25 cellular contexts compared by ENCODE assay signal in the genomic region with DNA sequence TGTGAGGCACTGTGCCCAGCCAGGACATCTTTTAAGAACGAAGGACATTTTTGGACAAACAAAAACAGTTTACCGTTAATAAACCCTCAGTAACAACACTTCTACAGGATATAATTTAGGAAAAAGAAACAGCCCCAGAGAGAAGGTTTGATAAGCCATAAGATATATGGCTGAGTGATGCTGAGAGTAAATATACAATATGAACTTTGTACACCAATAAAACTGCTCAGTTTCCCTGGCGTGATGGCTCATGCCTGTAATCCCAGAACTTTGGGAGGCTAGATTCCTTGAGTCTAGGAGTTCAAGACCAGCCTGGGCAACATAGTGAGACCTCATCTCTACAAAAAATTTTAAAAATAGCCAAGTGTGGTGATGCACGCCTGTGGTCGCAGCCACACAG. TPM values are rescaled to one million over a fixed set of nuclear protein-coding genes. Genes with fewer than 3 reads are reported as not detected.
DNase-seq lines count a peak whose midpoint lies in the region; ATAC-seq and TF ChIP-seq lines count a peak whose summit lies in the region.
"Had no signal": no experiment of that assay in that cellular context is flagged by ENCODE, and none has a peak within 500 bp of the region (broad histone marks: within the 10 kb centered on the region; RNA-seq: fewer than 3 reads in every experiment).

No MANE protein-coding gene starts in this region.

- H3K4me3 ChIP-seq in osteoblast (ENCODE audit: insufficient read depth, low read length) (no peak overlapping the region), dorsolateral prefrontal cortex (no peak overlapping the region)
- H3K4me3 ChIP-seq: A549; BLaER1 treated with 17β-estradiol and CSF1 and Interleukin-3, amounts not matched to agents 10 nM and 100 nM; GM12878 had no signal

- no peaks in the 10 kb centered on the region for H3K4me1 ChIP-seq in osteoblast (ENCODE audit: insufficient read depth, low read length)
- H3K4me1 ChIP-seq: A549; BLaER1 treated with 17β-estradiol and CSF1 and Interleukin-3, amounts not matched to agents 10 nM and 100 nM had no signal

- H3K9me3 ChIP-seq in osteoblast (ENCODE audit: low read depth, low read length), result no peaks in the 10 kb centered on the region
- H3K9me3 ChIP-seq: A549; BLaER1 treated with 17β-estradiol and CSF1 and Interleukin-3, amounts not matched to agents 10 nM and 100 nM had no signal

- H4K20me1 ChIP-seq in osteoblast (ENCODE audit: insufficient read depth, low read length), result no peaks in the 10 kb centered on the region

- peaks cover 19% of the 10 kb centered on the region for H3K36me3 ChIP-seq in osteoblast (ENCODE audit: insufficient read depth, low read length)

- H3K79me2 ChIP-seq in osteoblast (ENCODE audit: insufficient read depth, low read length), result no peaks in the 10 kb centered on the region

- intact Hi-C loops in left colon (cut with DNase I, micrococcal nuclease), result no loop called here
- intact Hi-C loops in dorsolateral prefrontal cortex (cut with DNase I), result no loop called here

- H3K4me2 ChIP-seq in osteoblast (ENCODE audit: insufficient read depth, low read length), result no peak overlapping the region
- H3K4me2 ChIP-seq: A549; BLaER1 treated with 17β-estradiol and CSF1 and Interleukin-3, amounts not matched to agents 10 nM and 100 nM had no signal

- DNase-seq in HuH-7 (ENCODE audit: low spot score), result peak; percentile 89
- no peak for DNase-seq in left colon
- DNase-seq in osteoblast (ENCODE audit: insufficient read length, low spot score, missing footprints), result peak; percentile 29
- DNase-seq in activated CD4-positive, alpha-beta T cell treated with anti-CD3 and anti-CD28 coated beads for 1 hour, result no peak
- no peak for DNase-seq in dorsolateral prefrontal cortex
- no peak for DNase-seq in SK-N-DZ (ENCODE audit: low spot score)
- DNase-seq in COLO668 (lab: John Stamatoyannopoulos, UW; ENCODE audit: unreplicated experiment), result no peak
- DNase-seq: AML-193; CD4-positive, alpha-beta T cell; CD8-positive, alpha-beta T cell; COR-L47; DMS 273 treated with DMSO at 0.1 percent for 48 hours; DMS153; DMS53; DMS79; DND-41; EL; GDM1 had no signal

- H3K27ac ChIP-seq in osteoblast (ENCODE audit: low read depth, low read length), result no peak overlapping the region
- no peak overlapping the region for H3K27ac ChIP-seq in dorsolateral prefrontal cortex
- H3K27ac ChIP-seq: A549; BLaER1 treated with 17β-estradiol and CSF1 and Interleukin-3, amounts not matched to agents 10 nM and 100 nM; C4-2B had no signal

- H2AFZ ChIP-seq in osteoblast (ENCODE audit: low read length), result no peak overlapping the region

- no peaks in the 10 kb centered on the region for H3K27me3 ChIP-seq in osteoblast (ENCODE audit: insufficient read depth, low read length)
- no peaks in the 10 kb centered on the region for H3K27me3 ChIP-seq in dorsolateral prefrontal cortex
- H3K27me3 ChIP-seq: BLaER1 treated with 17β-estradiol and CSF1 and Interleukin-3, amounts not matched to agents 10 nM and 100 nM had no signal

- no peak for TF ChIP-seq CTCF in osteoblast (IDR thresholded peaks at IDR 0.05; ENCODE audit: extremely low read depth, low read depth, low read length)
- TF ChIP-seq CTCF in dorsolateral prefrontal cortex (IDR thresholded peaks at IDR 0.05 in 54 of 56, conservative IDR thresholded peaks at IDR 0.05 in 2 of 56; ENCODE audit: low read depth in 1 of 56, partially characterized antibody in 56 of 56), result no peak

- ATAC-seq in left colon, result peak; percentile 94
- ATAC-seq: A549; CD8-positive, alpha-beta T cell; GM12878 had no signal

RNA-seq across cellular contexts. Expression of a gene that starts 11.9 kb away (rescaled TPM):
- total RNA-seq in left colon, result 10 to 100 TPM; 29.8 to 34.8 TPM
- total RNA-seq in osteoblast, result 39.2 and 43.8 TPM in 2 replicates
- total RNA-seq in dorsolateral prefrontal cortex, result 100 to 1,000 TPM in 39 of 120 experiments, 10 to 100 TPM in 81; 53.4 to 137 (median 93.2) TPM
- polyA plus RNA-seq in SK-N-DZ (2014; cell fraction: cytosol; rRNA removed), result 31.6 and 32.9 TPM in 2 replicates
- polyA plus RNA-seq in SK-N-DZ (2014; cell fraction: nucleus; rRNA removed), result 92.2 and 124 TPM in 2 replicates

RNA-seq across cellular contexts. Expression of a gene that starts 18.3 kb away (rescaled TPM):
- total RNA-seq in left colon (10 to 100 TPM; 75.0 to 91.4 TPM), osteoblast (35.8 and 36.5 TPM in 2 replicates), dorsolateral prefrontal cortex (10 to 100 TPM; 12.1 to 40.9 (median 22.3) TPM)
- 57.4 and 62.3 TPM in 2 replicates for polyA plus RNA-seq in SK-N-DZ (2014; cell fraction: cytosol; rRNA removed)
- 88.9 and 107 TPM in 2 replicates for polyA plus RNA-seq in SK-N-DZ (2014; cell fraction: nucleus; rRNA removed)

RNA-seq across cellular contexts. Expression of a gene that starts 31.8 kb away (rescaled TPM):
- 1 to 10 TPM; 4.7 to 5.2 TPM for total RNA-seq in left colon
- total RNA-seq in osteoblast, result 18.9 and 19.2 TPM in 2 replicates
- total RNA-seq in dorsolateral prefrontal cortex, result 10 to 100 TPM; 33.1 to 92.5 (median 61.0) TPM
- 10.7 and 11.0 TPM in 2 replicates for polyA plus RNA-seq in SK-N-DZ (2014; cell fraction: cytosol; rRNA removed)
- 6.0 and 7.4 TPM in 2 replicates for polyA plus RNA-seq in SK-N-DZ (2014; cell fraction: nucleus; rRNA removed)

RNA-seq across cellular contexts. Expression of a gene that starts 47.3 kb away (rescaled TPM):
- 10 to 100 TPM in 1 of 2 donors, 1 to 10 TPM in 1; 9.9 to 11.7 TPM for total RNA-seq in left colon
- total RNA-seq in osteoblast, result 9.4 and 10.5 TPM in 2 replicates
- 10 to 100 TPM in 118 of 120 experiments, 1 to 10 TPM in 2; 9.6 to 20.9 (median 14.9) TPM for total RNA-seq in dorsolateral prefrontal cortex
- polyA plus RNA-seq in SK-N-DZ (2014; cell fraction: cytosol; rRNA removed), result 8.9 and 16.1 TPM in 2 replicates
- polyA plus RNA-seq in SK-N-DZ (2014; cell fraction: nucleus; rRNA removed), result 2.8 and 5.2 TPM in 2 replicates

RNA-seq across cellular contexts. Expression of a gene that starts 48.2 kb away (rescaled TPM):
- total RNA-seq in left colon (not detected), osteoblast (under 0.01 TPM in 1 of 2 replicates, not detected in the other), dorsolateral prefrontal cortex (1 to 10 TPM in 1 of 120 experiments, under 1 TPM in 29, not detected in 90; 0.13 to 1.1 (median 0.26) TPM)
- not detected in 2 replicates for polyA plus RNA-seq in SK-N-DZ (2014; cell fraction: cytosol; rRNA removed)
- polyA plus RNA-seq in SK-N-DZ (2014; cell fraction: nucleus; rRNA removed), result 0.08 TPM in 1 of 2 replicates, not detected in the other
- total RNA-seq: B cell, Daoy had no signal
- polyA plus RNA-seq: A549, BJ had no signal

Comparison
In these comparisons a context has a peak if more than half of its experiments do, and no peak if none do; other contexts are left out.
1. DNase-seq: peak in HuH-7 (single experiment) and osteoblast (single experiment); none in left colon (0 of 2), activated CD4-positive, alpha-beta T cell treated with anti-CD3 and anti-CD28 coated beads for 1 hour (single experiment), dorsolateral prefrontal cortex (0 of 10), SK-N-DZ (single experiment) and COLO668 (single experiment).